ENCODE assay signal across 8 cellular contexts in the genomic region with DNA sequence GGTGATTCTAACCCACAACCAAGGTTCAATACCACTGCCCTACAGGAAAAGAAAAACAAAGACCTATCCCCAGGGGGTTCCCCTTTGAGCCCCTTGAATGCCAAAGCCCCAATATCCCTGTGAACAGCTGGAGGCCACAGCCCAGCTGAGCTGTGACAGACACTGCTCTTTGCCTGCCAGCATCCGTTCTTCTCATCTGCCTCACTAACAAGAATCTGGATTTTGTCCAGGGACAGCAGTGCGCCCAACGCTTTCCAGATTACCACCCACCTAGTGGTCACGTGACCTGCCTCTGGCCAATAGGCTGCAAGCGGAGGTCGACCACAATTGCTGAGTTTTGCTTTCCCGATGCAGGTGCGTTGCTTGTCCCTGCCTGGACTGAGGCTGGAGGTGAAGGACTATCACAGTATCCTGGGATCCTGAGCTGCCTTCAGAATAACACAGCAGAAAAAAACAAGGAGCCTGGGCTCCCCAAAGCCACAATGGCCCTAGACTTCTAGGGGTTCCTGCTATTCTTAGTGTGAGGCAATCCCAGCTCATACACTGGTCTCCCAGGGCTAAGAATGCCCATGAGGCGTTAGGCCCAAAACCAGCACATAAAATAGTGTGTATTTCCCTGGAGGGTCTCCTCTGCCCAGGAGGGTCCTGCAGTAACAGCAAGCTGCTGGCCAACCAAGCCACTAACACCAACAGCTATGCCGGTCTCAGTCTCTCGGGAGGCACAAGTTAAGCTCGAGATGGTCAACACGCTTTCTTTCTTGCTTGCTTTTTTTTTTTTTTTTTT. TPM values are rescaled to one million over a fixed set of nuclear protein-coding genes. Genes with fewer than 3 reads are reported as not detected.
DNase-seq lines count a peak whose midpoint lies in the region; ATAC-seq and TF ChIP-seq lines count a peak whose summit lies in the region.

No MANE protein-coding gene starts in this region.

- ATAC-seq in GM23338 (peak; percentile 80), WTC11 (peak; percentile 46), HG02973 (IDR thresholded peaks at IDR 0.05; ENCODE audit: unreplicated experiment) (no peak)

- H3K36me3 ChIP-seq in GM23338 (ENCODE audit: insufficient read depth) (no peaks in the 10 kb centered on the region; the same call in 1 of the 2 replicates), cardiac muscle cell (no peaks in the 10 kb centered on the region)

- POLR2A ChIA-PET in WTC11 (lab: Charles Lee), result no interaction called here

- intact Hi-C loops in posterior cingulate gyrus (cut with DNase I), result no loop called here

- H3K36me3 Mint-ChIP-seq in GM23338 (ENCODE audit: low read depth) (peaks cover 38% of the 10 kb centered on the region; the same call in 2 of the 3 replicates), WTC11 (peaks cover 9% of the 10 kb centered on the region; the same call in 1 of the 2 replicates)

- H3K4me1 ChIP-seq in GM23338 (ENCODE audit: insufficient read depth) (peaks cover 29% of the 10 kb centered on the region), cardiac muscle cell (ENCODE audit: low read depth) (no peaks in the 10 kb centered on the region)

- H3K79me2 ChIP-seq in GM23338 (replicated peaks; ENCODE audit: insufficient read depth), result no peaks in the 10 kb centered on the region

- peak overlapping the region; percentile 98 for H3K27ac Mint-ChIP-seq in GM23338
- peak overlapping the region; percentile 97 for H3K27ac Mint-ChIP-seq in WTC11

- H3K9me3 ChIP-seq in cardiac muscle cell (ENCODE audit: low read depth), result no peaks in the 10 kb centered on the region

- H3K9me3 Mint-ChIP-seq in GM23338 (no peaks in the 10 kb centered on the region), WTC11 (no peaks in the 10 kb centered on the region)

- DNase-seq in GM23338 (ENCODE audit: low spot score) (peak; percentile 92), WTC11 (ENCODE audit: low spot score) (peak; percentile 83), cardiac muscle cell (ENCODE audit: low read depth in 1 of 2, low spot score in 1 of 2) (peak; percentile 76 to 91), posterior cingulate gyrus (peak; percentile 60 to 95 (median 75)), DMS79 treated with DMSO at 0.1 percent for 48 hours (lab: John Stamatoyannopoulos, UW) (no peak), kidney glomerular epithelial cell (lab: John Stamatoyannopoulos, UW) (no peak), activated T-cell treated with anti-CD3 and anti-CD28 coated beads for 4 hours (no peak)

- H3K27ac ChIP-seq in GM23338 (ENCODE audit: low read depth), result peak overlapping the region; percentile 89; the same call in 1 of the 2 replicates
- no peak overlapping the region for H3K27ac ChIP-seq in cardiac muscle cell

- H3K4me1 Mint-ChIP-seq in GM23338, result peaks cover 50% of the 10 kb centered on the region
- H3K4me1 Mint-ChIP-seq in WTC11, result peaks cover 48% of the 10 kb centered on the region

- H3K27me3 ChIP-seq in GM23338 (ENCODE audit: insufficient read depth) (no peaks in the 10 kb centered on the region), cardiac muscle cell (no peaks in the 10 kb centered on the region)

- peaks cover 27% of the 10 kb centered on the region for H3F3A ChIP-seq in GM23338 (replicated peaks; ENCODE audit: low read depth)

- H3K4me3 Mint-ChIP-seq in GM23338 (peak overlapping the region; percentile 44), WTC11 (peak overlapping the region; percentile 46)

- peak overlapping the region; percentile 52 for H3K4me2 ChIP-seq in GM23338

- H4K20me1 ChIP-seq in GM23338 (replicated peaks; ENCODE audit: insufficient read depth), result no peaks in the 10 kb centered on the region

- H2AFZ ChIP-seq in GM23338, result no peak overlapping the region

- peaks cover 12% of the 10 kb centered on the region for H3K27me3 Mint-ChIP-seq in GM23338 (ENCODE audit: insufficient read depth, low read depth, poor library complexity)
- H3K27me3 Mint-ChIP-seq in WTC11 (ENCODE audit: low read depth), result no peaks in the 10 kb centered on the region; the same call in 1 of the 2 replicates

- peak overlapping the region; percentile 21 for H3K4me3 ChIP-seq in GM23338
- no peak overlapping the region for H3K4me3 ChIP-seq in cardiac muscle cell

- no peaks in the 10 kb centered on the region for H3K9me2 ChIP-seq in GM23338 (ENCODE audit: insufficient read depth)

- CTCF ChIA-PET in WTC11 (lab: Charles Lee), result interaction anchor here (1.3 to 3.8 kb wide), 4 partner anchors 14 to 57 kb away, joined by 4 to 25 read pairs (median 11); a partner anchor contains a TSS

- TF ChIP-seq CTCF in GM23338 (conservative IDR thresholded peaks at IDR 0.05; ENCODE audit: low read depth in 2 of 2) (0 out of 4 replicates have a peak, but pooled peaks of 1 of the 2 experiments have one; percentile 1), WTC11 (IDR thresholded peaks at IDR 0.05) (no peak), cardiac muscle cell (IDR thresholded peaks at IDR 0.05; ENCODE audit: low read depth, low read length) (no peak)

TF ChIP-seq in GM23338, 12 proteins besides CTCF, POLR2A, EP300 and RAD21 (continues in another document):
- TF ChIP-seq POLR2AphosphoS5 (IDR thresholded peaks at IDR 0.05; ENCODE audit: low read depth), result peak; percentile 54; the same call in 1 of the 2 replicates
- peak; percentile 53; the same call in 1 of the 2 replicates for TF ChIP-seq NANOG (IDR thresholded peaks at IDR 0.05; ENCODE audit: borderline replicate concordance)
- no peak for TF ChIP-seq EZH2 (IDR thresholded peaks at IDR 0.05; ENCODE audit: low read depth, unreplicated experiment)
- no peak for TF ChIP-seq ZNF331 (CRISPR knock-in tag; IDR thresholded peaks at IDR 0.05; ENCODE audit: low read depth)

TF ChIP-seq in WTC11, 78 proteins besides CTCF, POLR2A, EP300 and RAD21 (continues in another document):
- no peak for TF ChIP-seq EMX1 (CRISPR knock-in tag; IDR thresholded peaks at IDR 0.05)
- TF ChIP-seq CREB1 (CRISPR knock-in tag; IDR thresholded peaks at IDR 0.05), result no peak
- TF ChIP-seq NR3C1 (CRISPR knock-in tag; conservative IDR thresholded peaks at IDR 0.05; ENCODE audit: low read depth), result no peak
- TF ChIP-seq NFYB (CRISPR knock-in tag; conservative IDR thresholded peaks at IDR 0.05; ENCODE audit: low read depth), result peak; percentile 95
- TF ChIP-seq ZNF219 (CRISPR knock-in tag; IDR thresholded peaks at IDR 0.05; ENCODE audit: borderline replicate concordance), result no peak
- no peak for TF ChIP-seq MXD4 (CRISPR knock-in tag; IDR thresholded peaks at IDR 0.05; ENCODE audit: borderline replicate concordance)
- TF ChIP-seq ZNF232 (CRISPR knock-in tag; IDR thresholded peaks at IDR 0.05), result no peak
- TF ChIP-seq OVOL2 (CRISPR knock-in tag; IDR thresholded peaks at IDR 0.05; ENCODE audit: borderline replicate concordance), result no peak
- no peak for TF ChIP-seq MYBL2 (CRISPR knock-in tag; IDR thresholded peaks at IDR 0.05)
- TF ChIP-seq, protein P1, sequence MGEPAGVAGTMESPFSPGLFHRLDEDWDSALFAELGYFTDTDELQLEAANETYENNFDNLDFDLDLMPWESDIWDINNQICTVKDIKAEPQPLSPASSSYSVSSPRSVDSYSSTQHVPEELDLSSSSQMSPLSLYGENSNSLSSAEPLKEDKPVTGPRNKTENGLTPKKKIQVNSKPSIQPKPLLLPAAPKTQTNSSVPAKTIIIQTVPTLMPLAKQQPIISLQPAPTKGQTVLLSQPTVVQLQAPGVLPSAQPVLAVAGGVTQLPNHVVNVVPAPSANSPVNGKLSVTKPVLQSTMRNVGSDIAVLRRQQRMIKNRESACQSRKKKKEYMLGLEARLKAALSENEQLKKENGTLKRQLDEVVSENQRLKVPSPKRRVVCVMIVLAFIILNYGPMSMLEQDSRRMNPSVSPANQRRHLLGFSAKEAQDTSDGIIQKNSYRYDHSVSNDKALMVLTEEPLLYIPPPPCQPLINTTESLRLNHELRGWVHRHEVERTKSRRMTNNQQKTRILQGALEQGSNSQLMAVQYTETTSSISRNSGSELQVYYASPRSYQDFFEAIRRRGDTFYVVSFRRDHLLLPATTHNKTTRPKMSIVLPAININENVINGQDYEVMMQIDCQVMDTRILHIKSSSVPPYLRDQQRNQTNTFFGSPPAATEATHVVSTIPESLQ (CRISPR knock-in tag; IDR thresholded peaks at IDR 0.05), result no peak
- TF ChIP-seq, protein P2, sequence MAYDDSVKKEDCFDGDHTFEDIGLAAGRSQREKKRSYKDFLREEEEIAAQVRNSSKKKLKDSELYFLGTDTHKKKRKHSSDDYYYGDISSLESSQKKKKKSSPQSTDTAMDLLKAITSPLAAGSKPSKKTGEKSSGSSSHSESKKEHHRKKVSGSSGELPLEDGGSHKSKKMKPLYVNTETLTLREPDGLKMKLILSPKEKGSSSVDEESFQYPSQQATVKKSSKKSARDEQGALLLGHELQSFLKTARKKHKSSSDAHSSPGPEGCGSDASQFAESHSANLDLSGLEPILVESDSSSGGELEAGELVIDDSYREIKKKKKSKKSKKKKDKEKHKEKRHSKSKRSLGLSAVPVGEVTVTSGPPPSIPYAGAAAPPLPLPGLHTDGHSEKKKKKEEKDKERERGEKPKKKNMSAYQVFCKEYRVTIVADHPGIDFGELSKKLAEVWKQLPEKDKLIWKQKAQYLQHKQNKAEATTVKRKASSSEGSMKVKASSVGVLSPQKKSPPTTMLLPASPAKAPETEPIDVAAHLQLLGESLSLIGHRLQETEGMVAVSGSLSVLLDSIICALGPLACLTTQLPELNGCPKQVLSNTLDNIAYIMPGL (CRISPR knock-in tag; IDR thresholded peaks at IDR 0.05), result no peak
- TF ChIP-seq ZNF671 (CRISPR knock-in tag; IDR thresholded peaks at IDR 0.05), result no peak
- TF ChIP-seq, protein P3, sequence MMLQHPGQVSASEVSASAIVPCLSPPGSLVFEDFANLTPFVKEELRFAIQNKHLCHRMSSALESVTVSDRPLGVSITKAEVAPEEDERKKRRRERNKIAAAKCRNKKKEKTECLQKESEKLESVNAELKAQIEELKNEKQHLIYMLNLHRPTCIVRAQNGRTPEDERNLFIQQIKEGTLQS (CRISPR knock-in tag; conservative IDR thresholded peaks at IDR 0.05), result no peak
- no peak for TF ChIP-seq ZNF317 (CRISPR knock-in tag; IDR thresholded peaks at IDR 0.05; ENCODE audit: borderline replicate concordance, low read depth)
- TF ChIP-seq TP53 (CRISPR knock-in tag; IDR thresholded peaks at IDR 0.05), result no peak
- no peak for TF ChIP-seq NFE2L1 (CRISPR knock-in tag; IDR thresholded peaks at IDR 0.05)
- no peak for TF ChIP-seq PRRX2 (CRISPR knock-in tag; IDR thresholded peaks at IDR 0.05)
- TF ChIP-seq ZNF396 (CRISPR knock-in tag; IDR thresholded peaks at IDR 0.05; ENCODE audit: borderline replicate concordance), result no peak
- TF ChIP-seq, protein P4, sequence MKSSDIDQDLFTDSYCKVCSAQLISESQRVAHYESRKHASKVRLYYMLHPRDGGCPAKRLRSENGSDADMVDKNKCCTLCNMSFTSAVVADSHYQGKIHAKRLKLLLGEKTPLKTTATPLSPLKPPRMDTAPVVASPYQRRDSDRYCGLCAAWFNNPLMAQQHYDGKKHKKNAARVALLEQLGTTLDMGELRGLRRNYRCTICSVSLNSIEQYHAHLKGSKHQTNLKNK (CRISPR knock-in tag; IDR thresholded peaks at IDR 0.05), result no peak

RNA-seq across cellular contexts. Expression of a gene that starts 13.8 kb away (rescaled TPM):
- 11.2 and 18.1 TPM in 2 replicates for total RNA-seq in GM23338 (2014; rRNA removed; shearing (Covaris generic))
- polyA plus RNA-seq in GM23338 (2016; fragmentation: Nextera tagmentation; extraction: Ambion mirVana) (17.1 and 19.3 TPM in 2 replicates), cardiac muscle cell (26.1 and 30.5 TPM in 2 replicates)
- total RNA-seq in WTC11 (2021) (26.8 to 32.5 TPM (median 29.9 TPM) in 3 replicates), cardiac muscle cell (13.4 and 21.4 TPM in 2 replicates)

Comparison
In these comparisons a context has a peak if more than half of its experiments do, and no peak if none do; other contexts are left out.
1. DNase-seq: peak in GM23338 (single experiment), WTC11 (single experiment), cardiac muscle cell (2 of 2) and posterior cingulate gyrus (10 of 10); none in DMS79 treated with DMSO at 0.1 percent for 48 hours (single experiment), kidney glomerular epithelial cell (single experiment) and activated T-cell treated with anti-CD3 and anti-CD28 coated beads for 4 hours (single experiment).